21 cellular contexts compared by ENCODE assay signal in the genomic region with DNA sequence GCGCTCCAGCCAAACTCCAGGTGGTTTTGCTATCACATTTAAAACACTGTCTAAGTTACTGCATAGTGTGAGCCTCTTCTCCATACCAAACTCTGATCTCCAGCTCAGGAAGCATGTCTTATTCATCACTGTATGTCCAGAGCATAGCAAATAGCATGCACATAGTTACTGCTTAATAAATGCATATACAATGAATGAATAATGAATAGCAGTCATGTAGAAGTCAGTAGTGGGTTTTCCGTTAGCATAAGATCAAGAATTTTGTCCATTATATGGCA.
A peak's percentile ranks its signal among the peaks of the same experiment; 100 is the strongest.
DNase-seq lines count a peak whose midpoint lies in the region; ATAC-seq, FAIRE-seq and TF ChIP-seq lines count a peak whose summit lies in the region.
"Had no signal": no experiment of that assay in that cellular context is flagged by ENCODE, and none has a peak within 500 bp of the region (broad histone marks: within the 10 kb centered on the region; RNA-seq: fewer than 3 reads in every experiment).

No MANE protein-coding gene starts in this region.

- TF ChIP-seq EP300 in A549 (IDR thresholded peaks at IDR 0.05): no peak

- H3K9me3 ChIP-seq in A549 (no peaks in the 10 kb centered on the region), adrenal gland (replicated peaks in 1 of 3) (no peaks in the 10 kb centered on the region), mesenchymal stem cell (ENCODE audit: control insufficient read depth, low read length) (no peaks in the 10 kb centered on the region), smooth muscle cell (replicated peaks; ENCODE audit: low read depth) (no peaks in the 10 kb centered on the region)

- H2AK5ac ChIP-seq in mesenchymal stem cell (ENCODE audit: low read length, severe bottlenecking): no peak overlapping the region

- H3K79me1 ChIP-seq in mesenchymal stem cell (replicated peaks; ENCODE audit: low read length, poor library complexity, severe bottlenecking): no peaks in the 10 kb centered on the region

- H2AFZ ChIP-seq in mesenchymal stem cell (ENCODE audit: low read depth, low read length) (no peak overlapping the region), smooth muscle cell (ENCODE audit: low read depth) (no peak overlapping the region)
- H2AFZ ChIP-seq: GM23338 had no signal

- H3F3A ChIP-seq in smooth muscle cell (ENCODE audit: low read depth): no peaks in the 10 kb centered on the region

- no peaks in the 10 kb centered on the region for H3K36me3 ChIP-seq in adrenal gland (replicated peaks in 1 of 2)
- H3K36me3 ChIP-seq in mesenchymal stem cell (ENCODE audit: control insufficient read depth in 1 of 2, insufficient read depth in 2 of 2, low read depth in 1 of 2, low read length in 2 of 2): no peaks in the 10 kb centered on the region
- no peaks in the 10 kb centered on the region for H3K36me3 ChIP-seq in smooth muscle cell (ENCODE audit: low read depth)

- H3K27me3 Mint-ChIP-seq in endothelial cell (ENCODE audit: unreplicated experiment) (peaks cover 4% of the 10 kb centered on the region), MCF 10A (ENCODE audit: insufficient read depth, unreplicated experiment) (no peaks in the 10 kb centered on the region)

- H3K9ac ChIP-seq in mesenchymal stem cell (ENCODE audit: low read length) (no peak overlapping the region), smooth muscle cell (ENCODE audit: low read depth) (no peak overlapping the region)

- no peak overlapping the region for H3K4ac ChIP-seq in mesenchymal stem cell (ENCODE audit: low read depth in 1 of 2, low read length in 2 of 2)

- H3K4me2 ChIP-seq in A549 (no peak overlapping the region), mesenchymal stem cell (ENCODE audit: low read length, poor library complexity, severe bottlenecking) (no peak overlapping the region), smooth muscle cell (peak overlapping the region; percentile 31)
- H3K4me2 ChIP-seq: GM23338 had no signal

- H4K91ac ChIP-seq in mesenchymal stem cell (ENCODE audit: low read length): no peak overlapping the region

- no peaks in the 10 kb centered on the region for H3K27me3 ChIP-seq in adrenal gland
- peaks cover 0 to 3% of the 10 kb centered on the region in 2 experiments for H3K27me3 ChIP-seq in mesenchymal stem cell (ENCODE audit: control insufficient read depth in 1 of 2, insufficient read depth in 1 of 2, low read length in 2 of 2)
- no peaks in the 10 kb centered on the region for H3K27me3 ChIP-seq in smooth muscle cell (ENCODE audit: low read depth)

- H3K4me3 Mint-ChIP-seq in endothelial cell (ENCODE audit: unreplicated experiment) (no peak overlapping the region), MCF 10A (ENCODE audit: unreplicated experiment) (no peak overlapping the region)
- H3K4me3 Mint-ChIP-seq: CD4-positive, alpha-beta memory T cell; GM23338; IgD-negative memory B cell had no signal

- no peak overlapping the region for H3K4me3 ChIP-seq in A549
- H3K4me3 ChIP-seq in adrenal gland: no peak overlapping the region
- H3K4me3 ChIP-seq in mesenchymal stem cell (ENCODE audit: insufficient read depth in 1 of 2, low read depth in 1 of 2, low read length in 2 of 2): no peak overlapping the region
- H3K4me3 ChIP-seq in smooth muscle cell: no peak overlapping the region
- H3K4me3 ChIP-seq: GM23338 had no signal

- no peak for ATAC-seq in A549
- ATAC-seq: GM23338 had no signal

- H3K27ac Mint-ChIP-seq in endothelial cell (ENCODE audit: unreplicated experiment) (no peak overlapping the region), MCF 10A (ENCODE audit: low read depth, unreplicated experiment) (no peak overlapping the region)
- H3K27ac Mint-ChIP-seq: CD4-positive, alpha-beta memory T cell; GM23338; IgD-negative memory B cell had no signal

- intact Hi-C loops in adrenal gland (cut with DNase I) (no loop called here), MCF 10A (cut with micrococcal nuclease) (no loop called here)

- H3K36me3 Mint-ChIP-seq in endothelial cell (ENCODE audit: low read depth, unreplicated experiment): no peaks in the 10 kb centered on the region
- H3K36me3 Mint-ChIP-seq in MCF 10A (ENCODE audit: insufficient read depth, unreplicated experiment): no peaks in the 10 kb centered on the region
- H3K36me3 Mint-ChIP-seq: CD4-positive, alpha-beta memory T cell; IgD-negative memory B cell had no signal

- H3K27ac ChIP-seq in A549 (peak overlapping the region; percentile 5 to 55; a peak in 4 of 6 replicates), adrenal gland (peak overlapping the region; percentile 15 to 76 (median 62)), mesenchymal stem cell (ENCODE audit: low read length, poor library complexity, severe bottlenecking) (no peak overlapping the region), smooth muscle cell (ENCODE audit: low read depth) (no peak overlapping the region)
- H3K27ac ChIP-seq: 22Rv1 had no signal

- H3K4me1 Mint-ChIP-seq in endothelial cell (ENCODE audit: unreplicated experiment) (peaks cover 14% of the 10 kb centered on the region), MCF 10A (ENCODE audit: insufficient read depth, unreplicated experiment) (peaks cover 24% of the 10 kb centered on the region)
- H3K4me1 Mint-ChIP-seq: CD4-positive, alpha-beta memory T cell; IgD-negative memory B cell had no signal

- CTCF ChIA-PET in A549 (lab: Yijun Ruan, JAX) (interaction anchor here (1.6 kb wide), 1 partner anchor 331 kb away, joined by 3 read pairs; no protein-coding TSS in a partner anchor), MCF 10A (lab: Yijun Ruan, JAX) (no interaction called here)

- no peaks in the 10 kb centered on the region for H3K79me2 ChIP-seq in smooth muscle cell (ENCODE audit: low read depth)

- no peak overlapping the region for H2BK15ac ChIP-seq in mesenchymal stem cell (ENCODE audit: low read depth, poor library complexity, severe bottlenecking)

- no peaks in the 10 kb centered on the region for H4K20me1 ChIP-seq in smooth muscle cell (ENCODE audit: low read depth)

- BruUV-seq in MCF 10A (replicated peaks; lab: Mats Ljungman, UMichigan): no TSS peak

- no peak overlapping the region for H4K8ac ChIP-seq in mesenchymal stem cell (ENCODE audit: low read length)

- TF ChIP-seq POLR2A in A549 (IDR thresholded peaks at IDR 0.05; ENCODE audit: low read length): no peak
- no peak for TF ChIP-seq POLR2A in adrenal gland (IDR thresholded peaks at IDR 0.05)

- H2BK120ac ChIP-seq in mesenchymal stem cell (ENCODE audit: low read depth, low read length): no peak overlapping the region

- no peak for TF ChIP-seq RAD21 in A549 (conservative IDR thresholded peaks at IDR 0.05 in 1 of 2, IDR thresholded peaks at IDR 0.05 in 1 of 2)

- H3K23ac ChIP-seq in mesenchymal stem cell (ENCODE audit: low read length in 2 of 2): no peak overlapping the region

- peak; percentile 7 for FAIRE-seq in A549 (lab: Jason Lieb, UNC)
- FAIRE-seq in frontal cortex (lab: Jason Lieb, UNC): no peak
- FAIRE-seq: D721Med, G401.6, GM12891 had no signal

- POLR2A ChIA-PET in A549 (lab: Yijun Ruan, JAX): no interaction called here
- POLR2A ChIA-PET in MCF 10A (lab: Yijun Ruan, JAX): no interaction called here

- H3K4me1 ChIP-seq in A549 (peaks cover 45% of the 10 kb centered on the region), adrenal gland (replicated peaks in 1 of 2) (peaks cover 46 to 51% of the 10 kb centered on the region in 2 donors), mesenchymal stem cell (ENCODE audit: control insufficient read depth, insufficient read depth, low read depth, low read length) (no peaks in the 10 kb centered on the region), smooth muscle cell (ENCODE audit: low read depth) (peaks cover 12% of the 10 kb centered on the region)

- no peak overlapping the region for H2BK5ac ChIP-seq in mesenchymal stem cell (ENCODE audit: low read depth, low read length, poor library complexity, severe bottlenecking)

- WGBS in A549 (ENCODE audit: missing lambda C conversion rate): 98% methylated on average over 2 of the region's 2 CpGs
- WGBS in adrenal gland, 4 donors: 25 to 48% (median 39%) methylated on average over 2 of the region's 2 CpGs
- WGBS in mesenchymal stem cell: 78% methylated on average over 2 of the region's 2 CpGs
- 93% methylated on average over 2 of the region's 2 CpGs for WGBS in smooth muscle cell (ENCODE audit: low lambda C conversion rate)

- H3K9me3 Mint-ChIP-seq in endothelial cell (ENCODE audit: unreplicated experiment) (no peaks in the 10 kb centered on the region), MCF 10A (ENCODE audit: unreplicated experiment) (no peaks in the 10 kb centered on the region)
- H3K9me3 Mint-ChIP-seq: CD4-positive, alpha-beta memory T cell; GM23338 had no signal

- no peak for TF ChIP-seq CTCF in A549 (IDR thresholded peaks at IDR 0.05)
- TF ChIP-seq CTCF in adrenal gland (IDR thresholded peaks at IDR 0.05): no peak
- TF ChIP-seq CTCF in smooth muscle cell (IDR thresholded peaks at IDR 0.05; ENCODE audit: borderline replicate concordance, insufficient read depth, poor library complexity, severe bottlenecking): no peak
- TF ChIP-seq CTCF in endothelial cell (IDR thresholded peaks at IDR 0.05; ENCODE audit: unreplicated experiment): no peak
- no peak for TF ChIP-seq CTCF in MCF 10A (IDR thresholded peaks at IDR 0.05; ENCODE audit: unreplicated experiment)

- no peak overlapping the region for H2BK12ac ChIP-seq in mesenchymal stem cell (ENCODE audit: low read length in 2 of 2)

- no peak for DNase-seq in A549 (ENCODE audit: low read depth in 1 of 2, low spot score in 1 of 2)
- DNase-seq in adrenal gland: no peak
- peak; percentile 15 for DNase-seq in mesenchymal stem cell
- DNase-seq in smooth muscle cell (lab: John Stamatoyannopoulos, UW; ENCODE audit: unreplicated experiment): no peak
- DNase-seq in frontal cortex (ENCODE audit: low spot score in 2 of 2): no peak
- no peak for DNase-seq in activated CD4-positive, alpha-beta T cell treated with anti-CD3 and anti-CD28 coated beads, Interleukin-2, amount 50 U/mL, for 48 hours
- DNase-seq in endothelial cell (ENCODE audit: low spot score): no peak
- DNase-seq in MCF 10A (ENCODE audit: unreplicated experiment): no peak
- DNase-seq: ACHN; C1 segment of cervical spinal cord; CD4-positive, alpha-beta memory T cell; DMS153; DMS79 treated with DMSO at 0.1 percent for 48 hours; EL; H7 had no signal

- no peak overlapping the region for H3K14ac ChIP-seq in mesenchymal stem cell (ENCODE audit: low read length in 2 of 2)

- no peak overlapping the region for H3K18ac ChIP-seq in mesenchymal stem cell (ENCODE audit: low read depth in 1 of 2, low read length in 2 of 2)

TF ChIP-seq in A549, 52 proteins besides CTCF, POLR2A, EP300 and RAD21 (continues in another document):
- TF ChIP-seq, protein P1, sequence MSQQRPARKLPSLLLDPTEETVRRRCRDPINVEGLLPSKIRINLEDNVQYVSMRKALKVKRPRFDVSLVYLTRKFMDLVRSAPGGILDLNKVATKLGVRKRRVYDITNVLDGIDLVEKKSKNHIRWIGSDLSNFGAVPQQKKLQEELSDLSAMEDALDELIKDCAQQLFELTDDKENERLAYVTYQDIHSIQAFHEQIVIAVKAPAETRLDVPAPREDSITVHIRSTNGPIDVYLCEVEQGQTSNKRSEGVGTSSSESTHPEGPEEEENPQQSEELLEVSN (IDR thresholded peaks at IDR 0.05; ENCODE audit: borderline replicate concordance, low read depth): no peak
- no peak for TF ChIP-seq HOXB5 (CRISPR knock-in tag; IDR thresholded peaks at IDR 0.05)
- TF ChIP-seq JUNB (IDR thresholded peaks at IDR 0.05): no peak
- TF ChIP-seq BHLHE40 (IDR thresholded peaks at IDR 0.05; ENCODE audit: low read depth, low read length): no peak
- no peak for TF ChIP-seq TP53 (CRISPR knock-in tag; IDR thresholded peaks at IDR 0.05)
- TF ChIP-seq RNF2 (IDR thresholded peaks at IDR 0.05; ENCODE audit: borderline replicate concordance, low read depth): no peak

Comparison
In these comparisons a context has a peak if more than half of its experiments do, and no peak if none do; other contexts are left out.
1. H3K27ac ChIP-seq: peak in A549 (2 of 2) and adrenal gland (5 of 5); none in mesenchymal stem cell (single experiment) and smooth muscle cell (single experiment).